In the genomic region with DNA sequence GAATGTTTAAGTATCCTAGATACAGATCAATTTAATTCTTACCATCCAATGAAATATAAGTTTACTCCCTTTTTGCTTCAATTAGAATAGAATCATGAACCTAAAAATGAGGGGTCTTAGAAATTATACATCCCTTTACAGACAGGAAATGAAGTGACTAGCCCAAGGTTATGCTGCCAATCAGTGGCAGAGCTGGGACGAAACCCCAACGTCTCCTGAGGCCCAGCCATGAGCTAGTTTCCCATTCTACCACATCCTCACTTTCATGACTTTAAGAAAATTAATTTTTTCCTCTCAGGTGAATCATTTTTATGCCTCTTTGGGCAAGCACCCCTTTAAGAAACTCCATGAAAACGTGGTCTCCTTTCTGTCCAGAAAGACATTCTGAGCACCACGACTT, we compare ENCODE assay signal across 2 cellular contexts.
TF ChIP-seq lines count a peak whose summit lies in the region.

No MANE protein-coding gene starts in this region.

TF ChIP-seq in GM12878, 131 proteins besides CTCF, POLR2A, EP300 and RAD21:
- 0 out of 2 replicates have a peak, but pooled peaks have one; percentile 23 for TF ChIP-seq RUNX3 (IDR thresholded peaks at IDR 0.05; ENCODE audit: low read length)
- TF ChIP-seq NR2C2 (IDR thresholded peaks at IDR 0.05; ENCODE audit: borderline replicate concordance, control insufficient read depth, insufficient read length, low read depth): no peak

TF ChIP-seq in HEK293T, 16 proteins besides CTCF, POLR2A, EP300 and RAD21:
- TF ChIP-seq NFRKB (IDR thresholded peaks at IDR 0.05) (no peak), ARNT (IDR thresholded peaks at IDR 0.05) (no peak), BHLHE40 (IDR thresholded peaks at IDR 0.05; ENCODE audit: borderline replicate concordance) (no peak), ELF4 (IDR thresholded peaks at IDR 0.05) (no peak), TARDBP (IDR thresholded peaks at IDR 0.05) (no peak), SUZ12 (IDR thresholded peaks at IDR 0.05) (no peak), SP1 (IDR thresholded peaks at IDR 0.05) (no peak), FOXA1 (IDR thresholded peaks at IDR 0.05) (no peak), ZNF384 (IDR thresholded peaks at IDR 0.05) (no peak), FOXM1 (IDR thresholded peaks at IDR 0.05; ENCODE audit: borderline replicate concordance) (no peak), L3MBTL2 (conservative IDR thresholded peaks at IDR 0.05) (no peak), LEF1 (IDR thresholded peaks at IDR 0.05; ENCODE audit: borderline replicate concordance) (no peak), FOXK2 (IDR thresholded peaks at IDR 0.05) (no peak), PKNOX1 (IDR thresholded peaks at IDR 0.05) (no peak), HDGF (IDR thresholded peaks at IDR 0.05; ENCODE audit: borderline replicate concordance) (no peak), CTBP1 (IDR thresholded peaks at IDR 0.05; ENCODE audit: borderline replicate concordance) (no peak)
